8 cellular contexts compared by ENCODE assay signal in genomic region chr18:28177828-28178635, GRCh38. TPM values are rescaled to one million over a fixed set of nuclear protein-coding genes. Genes with fewer than 3 reads are reported as not detected.
A peak's percentile ranks its signal among the peaks of the same experiment; 100 is the strongest.
DNase-seq lines count a peak whose midpoint lies in the region; ATAC-seq, FAIRE-seq and TF ChIP-seq lines count a peak whose summit lies in the region.

No MANE protein-coding gene starts in this region.

- H2BK12ac ChIP-seq in H1 (ENCODE audit: low read depth, low read length) = no peak overlapping the region

- peaks cover 5% of the 10 kb centered on the region for H3K9me3 Mint-ChIP-seq in memory B cell

- peak overlapping the region; percentile 39 for H3K4me3 Mint-ChIP-seq in memory B cell

- POLR2A ChIA-PET in H1 (lab: Charles Lee; ENCODE audit: partially characterized antibody) = interaction anchor here (0.6 kb wide), 2 partner anchors 133 to 1583 kb away, joined by 3 to 4 read pairs; no protein-coding TSS in a partner anchor

- peak; percentile 68 for DNase-seq in D721Med (ENCODE audit: insufficient read length, low spot score)
- DNase-seq in RPMI8226 = peak; percentile 75
- peak in 1 of 2 experiments; percentile 82 for DNase-seq in H1 (ENCODE audit: low read depth in 1 of 2, low spot score in 2 of 2)
- DNase-seq in memory B cell (ENCODE audit: low spot score in 2 of 2) = no peak
- no peak for DNase-seq in transverse colon
- no peak for DNase-seq in mesenteric fat pad (ENCODE audit: low spot score)

- H3K9ac ChIP-seq in H1 (replicated peaks in 1 of 4; ENCODE audit: extremely low read depth in 1 of 4, low read depth in 3 of 4, low read length in 3 of 4) = peak overlapping the region in 2 of 4 experiments; percentile 55 to 87; a peak in 3 of 7 replicates

- in situ Hi-C loops in transverse colon (cut with MboI; ENCODE audit: low pct_ligation_motif_present in 1 of 4, low pct_unique_long_range_greater_than_20kb in 1 of 4, low sequenced_read_pairs in 3 of 4) = no loop called here

- H3K18ac ChIP-seq in H1 (ENCODE audit: extremely low read depth, low read length) = peak overlapping the region; percentile 68; the same call in 1 of the 2 replicates

- no peak for TF ChIP-seq EP300 in H1 (IDR thresholded peaks at IDR 0.05; ENCODE audit: borderline replicate concordance in 1 of 2, low read depth in 2 of 2, low read length in 2 of 2)
- no peak for TF ChIP-seq EP300 in transverse colon (IDR thresholded peaks at IDR 0.05; ENCODE audit: low read depth)

- CTCF ChIA-PET in H1 (lab: Charles Lee; ENCODE audit: partially characterized antibody) = interaction anchor here (1.1 kb wide), 1 partner anchor 11 kb away, joined by 3 read pairs; no protein-coding TSS in a partner anchor

- H4K91ac ChIP-seq in H1 (replicated peaks; ENCODE audit: insufficient read length, low read length) = no peak overlapping the region

- no peaks in the 10 kb centered on the region for H3K79me1 ChIP-seq in H1 (ENCODE audit: low read depth, low read length)

- H3K36me3 Mint-ChIP-seq in memory B cell = peaks cover 6% of the 10 kb centered on the region

- 0 out of 2 replicates have a peak overlapping the region, but pooled peaks have one; percentile 29 for H2BK5ac ChIP-seq in H1 (ENCODE audit: low read depth, low read length)

- no peak for TF ChIP-seq CTCF in D721Med (IDR thresholded peaks at IDR 0.05; ENCODE audit: insufficient read depth, missing control alignments)
- no peak for TF ChIP-seq CTCF in H1 (IDR thresholded peaks at IDR 0.05; ENCODE audit: control extremely low read depth in 1 of 3, insufficient read depth in 1 of 3, low read depth in 1 of 3, low read length in 3 of 3)
- TF ChIP-seq CTCF in transverse colon (IDR thresholded peaks at IDR 0.05) = no peak

- H3K23me2 ChIP-seq in H1 (ENCODE audit: low read depth, low read length) = peaks cover 19% of the 10 kb centered on the region

- no peak overlapping the region for H2BK15ac ChIP-seq in H1 (ENCODE audit: low read length)

- H3K4me1 ChIP-seq in H1 (replicated peaks in 1 of 4; ENCODE audit: control insufficient read depth in 3 of 4, insufficient read depth in 4 of 4, low read length in 3 of 4) = peaks cover 0 to 10% (median 5%) of the 10 kb centered on the region in 4 experiments; a peak in 6 of 7 replicates
- H3K4me1 ChIP-seq in transverse colon = peaks cover 0 to 19% (median 9%) of the 10 kb centered on the region in 4 donors

- H4K8ac ChIP-seq in H1 (ENCODE audit: extremely low read depth, insufficient read depth, low read length) = no peak overlapping the region; the same call in 1 of the 2 replicates

- peaks cover 19% of the 10 kb centered on the region for H3K27me3 Mint-ChIP-seq in memory B cell

- no peak overlapping the region for H4K5ac ChIP-seq in H1 (ENCODE audit: insufficient read length, low read depth, low read length)

- H3K4ac ChIP-seq in H1 (replicated peaks; ENCODE audit: insufficient read length, low read depth, low read length) = no peak overlapping the region

- H3K9me3 ChIP-seq in H1 (ENCODE audit: insufficient read depth in 2 of 2, low read depth in 1 of 2, low read length in 1 of 2) (no peaks in the 10 kb centered on the region), transverse colon (no peaks in the 10 kb centered on the region)

- peaks cover 0 to 15% of the 10 kb centered on the region in 2 experiments; a peak in 2 of 4 replicates for H3K79me2 ChIP-seq in H1 (ENCODE audit: control insufficient read depth in 1 of 2, insufficient read depth in 2 of 2, low read length in 2 of 2)

- H3K27ac ChIP-seq in H1 (ENCODE audit: low read depth, low read length) = no peak overlapping the region
- H3K27ac ChIP-seq in transverse colon = no peak overlapping the region

- H3K4me1 Mint-ChIP-seq in memory B cell = peaks cover 4% of the 10 kb centered on the region

- H3K27me3 ChIP-seq in H1 (replicated peaks in 1 of 4; ENCODE audit: control insufficient read depth in 3 of 4, extremely low read depth in 1 of 4, insufficient read depth in 3 of 4, low read length in 3 of 4) (peaks cover 2 to 27% (median 4%) of the 10 kb centered on the region in 4 experiments; a peak in 5 of 7 replicates), transverse colon (peaks cover 82% of the 10 kb centered on the region)

- TF ChIP-seq POLR2A in H1 (IDR thresholded peaks at IDR 0.05; ENCODE audit: control extremely low read depth in 1 of 2, low read depth in 2 of 2, low read length in 2 of 2) (no peak), transverse colon (IDR thresholded peaks at IDR 0.05) (no peak)

- ATAC-seq in HG03442 (IDR thresholded peaks at IDR 0.05; ENCODE audit: unreplicated experiment) (peak; percentile 25), memory B cell (ENCODE audit: low read depth) (no peak), HG02610 (IDR thresholded peaks at IDR 0.05; ENCODE audit: unreplicated experiment) (no peak)

- no peak overlapping the region for H3K56ac ChIP-seq in H1 (replicated peaks; ENCODE audit: insufficient read length, low read depth, low read length)

- H2AK5ac ChIP-seq in H1 (ENCODE audit: low read depth, low read length) = no peak overlapping the region

- peaks cover 0 to 7% of the 10 kb centered on the region in 2 experiments for H4K20me1 ChIP-seq in H1 (replicated peaks in 1 of 2; ENCODE audit: control insufficient read depth in 1 of 2, insufficient read depth in 2 of 2, low read length in 2 of 2)

- H3K36me3 ChIP-seq in H1 (ENCODE audit: control insufficient read depth in 2 of 4, insufficient read depth in 4 of 4, low read length in 3 of 4) (no peaks in the 10 kb centered on the region), transverse colon (no peaks in the 10 kb centered on the region)

- peak overlapping the region; percentile 56 to 83 (median 58) for H3K4me3 ChIP-seq in H1 (ENCODE audit: extremely low read depth in 1 of 4, insufficient read depth in 2 of 4, low read depth in 3 of 4, low read length in 4 of 4)
- H3K4me3 ChIP-seq in transverse colon = peak overlapping the region in 3 of 4 donors; percentile 38 to 64 (median 44)

- TF ChIP-seq RAD21 in H1 (IDR thresholded peaks at IDR 0.05 in 1 of 2, conservative IDR thresholded peaks at IDR 0.05 in 1 of 2; ENCODE audit: low read depth in 2 of 2, low read length in 2 of 2) = peak in 1 of 2 experiments; percentile 16; a peak in 1 of 4 replicates

- no peak overlapping the region for H3K14ac ChIP-seq in H1 (ENCODE audit: insufficient read length)

- peak overlapping the region; percentile 70 to 84 for H3K4me2 ChIP-seq in H1 (ENCODE audit: insufficient read depth in 1 of 2, low read depth in 2 of 2, low read length in 2 of 2)

- no peak overlapping the region for H2BK20ac ChIP-seq in H1 (ENCODE audit: low read length)

- intact Hi-C loops in transverse colon (cut with DNase I; ENCODE audit: low total_unique reads) = no loop called here

- 1% methylated on average over 33 of the region's 83 CpGs; no CpG with 5 or more reads in 1 of the 2 experiments for WGBS in H1 (ENCODE audit: extremely low coverage in 1 of 2, insufficient coverage in 1 of 2, insufficient read length in 1 of 2, insufficient replicate concordance in 2 of 2, low coverage in 1 of 2, low lambda C conversion rate in 2 of 2, missing lambda C conversion rate in 1 of 2), 2 experiments
- 0 to 5% methylated on average over 7 to 41 of the region's 83 CpGs for WGBS in transverse colon (ENCODE audit: low coverage in 1 of 2), 2 donors

- H3K23ac ChIP-seq in H1 (ENCODE audit: insufficient read length) = no peak overlapping the region

- H3K27ac Mint-ChIP-seq in memory B cell = no peak overlapping the region

- H2BK120ac ChIP-seq in H1 (replicated peaks; ENCODE audit: low read depth, low read length) = no peak overlapping the region

- FAIRE-seq in D721Med (lab: Jason Lieb, UNC) (no peak), H1 (lab: Jason Lieb, UNC) (no peak)

- no peak overlapping the region; the same call in 1 of the 2 replicates for H2AFZ ChIP-seq in H1 (ENCODE audit: low read length)

TF ChIP-seq in H1, 55 proteins besides CTCF, POLR2A, EP300 and RAD21:
- TF ChIP-seq RBBP5 (IDR thresholded peaks at IDR 0.05; ENCODE audit: borderline replicate concordance, low read depth, low read length) = 0 out of 2 replicates have a peak, but pooled peaks have one; percentile 21
- TF ChIP-seq E2F6 (IDR thresholded peaks at IDR 0.05) = 0 out of 2 replicates have a peak, but pooled peaks have one; percentile 18
- TF ChIP-seq SIN3A (conservative IDR thresholded peaks at IDR 0.05 in 1 of 2, IDR thresholded peaks at IDR 0.05 in 1 of 2; ENCODE audit: low read depth in 1 of 2, low read length in 2 of 2) = peak in 1 of 2 experiments; percentile 61; a peak in 2 of 4 replicates
- no peak for TF ChIP-seq SIX5 (IDR thresholded peaks at IDR 0.05; ENCODE audit: low read depth, low read length)
- no peak for TF ChIP-seq BRCA1 (IDR thresholded peaks at IDR 0.05; ENCODE audit: low read depth, low read length)
- TF ChIP-seq FOSL1 (IDR thresholded peaks at IDR 0.05; ENCODE audit: insufficient read depth, low read depth, low read length) = no peak
- TF ChIP-seq TAF1 (IDR thresholded peaks at IDR 0.05; ENCODE audit: low read depth, low read length) = 0 out of 2 replicates have a peak, but pooled peaks have one; percentile 13
- no peak for TF ChIP-seq POU5F1 (IDR thresholded peaks at IDR 0.05; ENCODE audit: low read depth, low read length)
- TF ChIP-seq MAX (IDR thresholded peaks at IDR 0.05) = 0 out of 2 replicates have a peak, but pooled peaks have one; percentile 9
- no peak for TF ChIP-seq KDM5A (IDR thresholded peaks at IDR 0.05; ENCODE audit: low read length)
- peak; percentile 65; the same call in 1 of the 2 replicates for TF ChIP-seq EGR1 (IDR thresholded peaks at IDR 0.05; ENCODE audit: borderline replicate concordance, low read depth, low read length)

RNA-seq across cellular contexts. Expression of gene CDH2, which starts 1.1 kb away (rescaled TPM):
- total RNA-seq in H1 (2021; fragmentation: NEBNext Ultra II Directional; extraction: Animal tissue kit (Norgen Biotek cat#: 25700)) = 53.8 and 56.5 TPM in 2 replicates
- 12.4 and 15.0 TPM in 2 replicates for polyA plus RNA-seq in H1 (2011; rRNA removed)
- 19.3 TPM for polyA plus RNA-seq in H1 (2011; cell fraction: cytosol; rRNA removed)
- polyA plus RNA-seq in H1 (2011; cell fraction: nucleus; rRNA removed) = 17.3 TPM
- polyA plus RNA-seq in H1 (2012, experiment 1 of 2) = 19.6 to 43.7 TPM (median 29.0 TPM) in 4 replicates
- polyA plus RNA-seq in H1 (2012, experiment 2 of 2) = 2.8 TPM
- polyA plus RNA-seq in H1 (2013, experiment 1 of 2) = 73.3 TPM
- polyA plus RNA-seq in H1 (2013, experiment 2 of 2) = 72.4 TPM
- polyA minus RNA-seq in H1 (2011; rRNA and poly(A)+ RNA removed) = 59.4 and 75.0 TPM in 2 replicates
- 22.8 TPM for polyA minus RNA-seq in H1 (2011; cell fraction: cytosol; rRNA and poly(A)+ RNA removed)
- polyA minus RNA-seq in H1 (2011; cell fraction: nucleus; rRNA and poly(A)+ RNA removed) = 33.8 TPM
- 1 to 10 TPM in 2 of 4 donors, under 1 TPM in 1, not detected in 1; 0.20 to 4.4 (median 1.1) TPM for total RNA-seq in transverse colon
- 0.71 TPM for total RNA-seq in mesenteric fat pad

Comparison
In these comparisons a context has a peak if more than half of its experiments do, and no peak if none do; other contexts are left out.
1. DNase-seq: peak in D721Med (single experiment) and RPMI8226 (single experiment); none in memory B cell (0 of 2), transverse colon (single experiment) and mesenteric fat pad (single experiment).
2. RNA of gene CDH2, which starts 1.1 kb away (total RNA-seq): 53.8 to 56.5 TPM in H1; 0.20 to 4.4 TPM in transverse colon and 0.71 TPM in mesenteric fat pad (single experiment); every median in the first group is over 10 times any median in the second.